In the genomic region with DNA sequence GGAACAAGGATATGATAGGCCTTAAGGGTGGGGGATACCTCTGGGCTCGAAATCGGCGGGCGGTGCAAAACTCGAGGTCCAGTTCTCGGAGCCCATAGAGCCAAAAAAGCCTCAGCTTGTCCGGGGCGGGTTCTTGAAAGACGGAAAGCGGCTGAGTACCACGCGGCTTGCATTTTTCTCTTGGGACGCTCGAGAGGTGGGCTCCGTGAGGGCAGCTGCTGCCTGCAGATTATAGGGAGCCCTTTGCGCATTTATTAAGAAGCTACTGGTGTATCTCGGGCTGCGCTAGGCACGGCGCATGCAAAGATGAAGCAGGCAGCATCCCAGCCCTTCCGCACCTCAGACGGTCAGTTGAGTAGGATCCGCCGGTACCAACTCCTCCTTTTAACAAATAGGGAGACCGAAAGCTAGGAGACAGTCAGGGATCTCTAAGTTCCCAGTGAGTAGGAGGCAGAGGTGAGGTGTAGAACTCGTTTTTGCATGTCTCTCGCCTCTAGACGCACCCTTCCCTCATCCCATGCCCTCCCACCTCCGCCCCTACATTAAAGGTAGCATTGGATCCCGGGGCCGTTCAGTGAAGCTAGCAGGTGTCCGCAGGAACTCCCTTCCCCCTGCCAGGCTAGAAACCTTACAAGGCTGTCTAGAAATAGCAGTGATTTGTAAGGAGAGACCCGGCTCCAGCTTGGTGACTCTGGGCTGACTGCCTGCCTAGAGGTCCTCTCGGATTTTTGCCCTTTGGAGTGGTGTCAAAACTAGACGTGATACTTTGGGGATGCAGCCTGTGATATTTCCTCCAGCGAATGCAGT, we compare ENCODE assay signal across 1 cellular context.
TF ChIP-seq lines count a peak whose summit lies in the region.

No MANE protein-coding gene starts in this region.

TF ChIP-seq in HepG2, 621 proteins besides CTCF, POLR2A, EP300 and RAD21 (continued from another document):
- TF ChIP-seq ZNF792 (CRISPR knock-in tag; IDR thresholded peaks at IDR 0.05): no peak
- TF ChIP-seq RARA (CRISPR knock-in tag; IDR thresholded peaks at IDR 0.05): no peak
- TF ChIP-seq ZNF775 (CRISPR knock-in tag; IDR thresholded peaks at IDR 0.05; ENCODE audit: borderline replicate concordance): 0 out of 2 replicates have a peak, but pooled peaks have one; percentile 55
- TF ChIP-seq, protein P1, sequence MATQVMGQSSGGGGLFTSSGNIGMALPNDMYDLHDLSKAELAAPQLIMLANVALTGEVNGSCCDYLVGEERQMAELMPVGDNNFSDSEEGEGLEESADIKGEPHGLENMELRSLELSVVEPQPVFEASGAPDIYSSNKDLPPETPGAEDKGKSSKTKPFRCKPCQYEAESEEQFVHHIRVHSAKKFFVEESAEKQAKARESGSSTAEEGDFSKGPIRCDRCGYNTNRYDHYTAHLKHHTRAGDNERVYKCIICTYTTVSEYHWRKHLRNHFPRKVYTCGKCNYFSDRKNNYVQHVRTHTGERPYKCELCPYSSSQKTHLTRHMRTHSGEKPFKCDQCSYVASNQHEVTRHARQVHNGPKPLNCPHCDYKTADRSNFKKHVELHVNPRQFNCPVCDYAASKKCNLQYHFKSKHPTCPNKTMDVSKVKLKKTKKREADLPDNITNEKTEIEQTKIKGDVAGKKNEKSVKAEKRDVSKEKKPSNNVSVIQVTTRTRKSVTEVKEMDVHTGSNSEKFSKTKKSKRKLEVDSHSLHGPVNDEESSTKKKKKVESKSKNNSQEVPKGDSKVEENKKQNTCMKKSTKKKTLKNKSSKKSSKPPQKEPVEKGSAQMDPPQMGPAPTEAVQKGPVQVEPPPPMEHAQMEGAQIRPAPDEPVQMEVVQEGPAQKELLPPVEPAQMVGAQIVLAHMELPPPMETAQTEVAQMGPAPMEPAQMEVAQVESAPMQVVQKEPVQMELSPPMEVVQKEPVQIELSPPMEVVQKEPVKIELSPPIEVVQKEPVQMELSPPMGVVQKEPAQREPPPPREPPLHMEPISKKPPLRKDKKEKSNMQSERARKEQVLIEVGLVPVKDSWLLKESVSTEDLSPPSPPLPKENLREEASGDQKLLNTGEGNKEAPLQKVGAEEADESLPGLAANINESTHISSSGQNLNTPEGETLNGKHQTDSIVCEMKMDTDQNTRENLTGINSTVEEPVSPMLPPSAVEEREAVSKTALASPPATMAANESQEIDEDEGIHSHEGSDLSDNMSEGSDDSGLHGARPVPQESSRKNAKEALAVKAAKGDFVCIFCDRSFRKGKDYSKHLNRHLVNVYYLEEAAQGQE (IDR thresholded peaks at IDR 0.05; ENCODE audit: borderline replicate concordance in 1 of 2, low read depth in 1 of 2, low read length in 2 of 2): no peak
- 0 out of 2 replicates have a peak, but pooled peaks have one; percentile 25 for TF ChIP-seq BORCS8-MEF2B (CRISPR knock-in tag; IDR thresholded peaks at IDR 0.05)
- peak; percentile 4; the same call in 1 of the 2 replicates for TF ChIP-seq SP4 (CRISPR knock-in tag; IDR thresholded peaks at IDR 0.05)
- 0 out of 2 replicates have a peak, but pooled peaks have one; percentile 61 for TF ChIP-seq CHCHD3 (CRISPR knock-in tag; IDR thresholded peaks at IDR 0.05)
- TF ChIP-seq, protein P2, sequence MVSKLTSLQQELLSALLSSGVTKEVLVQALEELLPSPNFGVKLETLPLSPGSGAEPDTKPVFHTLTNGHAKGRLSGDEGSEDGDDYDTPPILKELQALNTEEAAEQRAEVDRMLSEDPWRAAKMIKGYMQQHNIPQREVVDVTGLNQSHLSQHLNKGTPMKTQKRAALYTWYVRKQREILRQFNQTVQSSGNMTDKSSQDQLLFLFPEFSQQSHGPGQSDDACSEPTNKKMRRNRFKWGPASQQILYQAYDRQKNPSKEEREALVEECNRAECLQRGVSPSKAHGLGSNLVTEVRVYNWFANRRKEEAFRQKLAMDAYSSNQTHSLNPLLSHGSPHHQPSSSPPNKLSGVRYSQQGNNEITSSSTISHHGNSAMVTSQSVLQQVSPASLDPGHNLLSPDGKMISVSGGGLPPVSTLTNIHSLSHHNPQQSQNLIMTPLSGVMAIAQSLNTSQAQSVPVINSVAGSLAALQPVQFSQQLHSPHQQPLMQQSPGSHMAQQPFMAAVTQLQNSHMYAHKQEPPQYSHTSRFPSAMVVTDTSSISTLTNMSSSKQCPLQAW (CRISPR knock-in tag; IDR thresholded peaks at IDR 0.05): no peak
